Comparison of ENCODE assay signal across 9 cellular contexts in the genomic region with DNA sequence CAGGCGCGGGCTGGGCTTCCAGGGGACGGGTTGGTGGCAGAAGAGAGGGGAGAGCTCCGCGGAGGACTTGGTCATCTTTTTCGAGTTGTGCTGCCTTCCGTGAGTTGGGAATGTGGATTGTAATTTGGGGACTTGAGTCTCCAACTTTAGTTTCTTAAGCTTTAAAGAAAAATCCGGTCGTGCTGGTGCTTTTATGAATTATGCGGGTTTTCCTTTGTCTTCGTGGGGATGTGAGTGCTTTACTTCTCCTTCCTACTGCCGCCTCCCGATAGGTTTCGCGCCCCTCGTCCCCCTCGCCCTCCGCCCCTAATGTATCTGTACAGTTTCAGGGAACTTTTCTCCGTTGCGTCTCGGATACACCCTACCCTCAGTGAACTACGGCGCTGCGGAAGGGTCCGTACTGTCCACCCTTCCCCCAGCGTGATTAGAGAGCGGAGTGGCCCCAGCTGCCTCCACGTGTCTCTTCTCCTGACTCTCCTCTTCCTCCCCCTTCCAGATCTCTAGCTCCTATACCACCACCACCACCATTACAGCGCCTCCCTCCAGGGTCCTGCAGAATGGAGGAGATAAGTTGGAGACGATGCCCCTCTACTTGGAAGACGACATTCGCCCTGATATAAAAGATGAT. TPM values are rescaled to one million over a fixed set of nuclear protein-coding genes. Genes with fewer than 3 reads are reported as not detected.
DNase-seq lines count a peak whose midpoint lies in the region; ATAC-seq, FAIRE-seq and TF ChIP-seq lines count a peak whose summit lies in the region.
"Had no signal": no experiment of that assay in that cellular context is flagged by ENCODE, and none has a peak within 500 bp of the region (broad histone marks: within the 10 kb centered on the region; RNA-seq: fewer than 3 reads in every experiment).

No MANE protein-coding gene starts in this region.

- ATAC-seq in GM19328 (IDR thresholded peaks at IDR 0.05; ENCODE audit: unreplicated experiment) (no peak), GM18870 (IDR thresholded peaks at IDR 0.05; ENCODE audit: unreplicated experiment) (no peak), GM18517 (IDR thresholded peaks at IDR 0.05; ENCODE audit: unreplicated experiment) (no peak)

- intact Hi-C loops in kidney (cut with DNase I) = no loop called here

- peak overlapping the region; percentile 41 to 51 for H3K9ac ChIP-seq in kidney (ENCODE audit: low read length in 2 of 2)

- DNase-seq in Daoy (ENCODE audit: low read depth) (peak; percentile 13), HT-29 (ENCODE audit: low spot score) (peak; percentile 34), astrocyte of the hippocampus (ENCODE audit: low read depth, low spot score) (peak; percentile 44), kidney (no peak)

- H3K4me1 ChIP-seq in kidney (ENCODE audit: control insufficient read depth in 1 of 2, insufficient read depth in 1 of 2, low read depth in 1 of 2, low read length in 2 of 2) = peaks cover 0 to 2% of the 10 kb centered on the region in 2 donors

- peak overlapping the region; percentile 62 to 67 for H3K4me3 ChIP-seq in kidney (ENCODE audit: low read length in 2 of 2)

- no peak for TF ChIP-seq CTCF in kidney (IDR thresholded peaks at IDR 0.05; ENCODE audit: borderline replicate concordance, extremely low read depth, insufficient read depth)

- no peaks in the 10 kb centered on the region for H3K36me3 ChIP-seq in kidney (ENCODE audit: control insufficient read depth in 1 of 2, insufficient read depth in 2 of 2, low read length in 2 of 2)

- FAIRE-seq in kidney (lab: Jason Lieb, UNC) = no peak

- H3K27ac ChIP-seq in kidney (ENCODE audit: low read depth in 2 of 2, low read length in 2 of 2) = no peak overlapping the region
- peak overlapping the region; percentile 63 for H3K27ac ChIP-seq in temporal lobe (ENCODE audit: low read depth, low read length)

- no peaks in the 10 kb centered on the region for H3K9me3 ChIP-seq in kidney (ENCODE audit: control insufficient read depth in 1 of 2, low read length in 2 of 2)

RNA-seq across cellular contexts. Expression of gene SCD, which starts 0.6 kb away (rescaled TPM):
- total RNA-seq in Daoy (2014; rRNA removed; shearing (Covaris generic)) = 45.2 and 46.5 TPM in 2 replicates
- total RNA-seq in HT-29 (2014; rRNA removed; shearing (Covaris generic)) = 253 and 267 TPM in 2 replicates
- total RNA-seq in kidney = 8.7 TPM
- polyA plus RNA-seq in kidney (ENCODE audit: insufficient read depth, low read depth, low replicate concordance) = 10.7 TPM
- total RNA-seq in temporal lobe = 174 TPM

RNA-seq across cellular contexts. Expression of gene PKD2L1, which starts 17.7 kb away (rescaled TPM):
- total RNA-seq in Daoy (2014; rRNA removed; shearing (Covaris generic)) = not detected in 2 replicates
- total RNA-seq in HT-29 (2014; rRNA removed; shearing (Covaris generic)) = 0.21 TPM in 1 of 2 replicates, not detected in the other
- not detected for total RNA-seq in kidney
- 0.17 TPM for polyA plus RNA-seq in kidney (ENCODE audit: insufficient read depth, low read depth, low replicate concordance)
- total RNA-seq in temporal lobe = 0.25 TPM
- total RNA-seq: SK-MEL-5 had no signal
